Comparison of ENCODE assay signal across 16 cellular contexts in the genomic region with DNA sequence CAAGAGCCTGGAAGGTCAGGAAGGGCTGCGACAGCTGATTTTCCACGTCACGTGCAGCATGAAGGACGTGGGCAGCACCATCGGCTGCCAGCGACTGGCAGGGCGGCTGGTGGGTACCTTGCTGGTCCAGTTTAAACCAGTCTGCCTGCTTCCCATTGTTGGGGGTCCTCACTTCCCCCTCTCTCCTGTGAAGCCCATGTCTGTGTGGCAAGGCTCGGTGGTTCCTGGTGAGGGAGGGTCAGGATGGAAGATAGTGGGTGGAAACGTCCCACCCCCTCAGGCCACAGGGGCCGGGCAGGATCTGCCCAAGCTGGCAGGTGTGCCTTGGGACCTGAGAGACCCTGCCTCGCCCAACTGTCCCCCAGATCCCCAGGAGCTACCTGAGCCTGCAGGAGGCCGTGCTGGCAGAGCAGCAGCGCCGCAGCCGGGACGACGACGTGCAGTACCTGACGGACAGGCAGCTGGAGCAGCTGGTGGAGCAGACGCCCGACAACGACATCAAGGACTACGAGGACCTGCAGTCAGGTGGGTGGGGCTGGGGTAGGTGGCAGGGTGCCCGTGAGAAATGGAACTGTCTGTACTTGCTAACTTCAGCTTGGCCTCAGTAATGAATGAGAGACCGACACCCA.
DNase-seq lines count a peak whose midpoint lies in the region; ATAC-seq, FAIRE-seq and TF ChIP-seq lines count a peak whose summit lies in the region.
"Had no signal": no experiment of that assay in that cellular context is flagged by ENCODE, and none has a peak within 500 bp of the region (broad histone marks: within the 10 kb centered on the region; RNA-seq: fewer than 3 reads in every experiment).

No MANE protein-coding gene starts in this region.

- no peak for FAIRE-seq in bronchial epithelial cell (lab: Jason Lieb, UNC)
- FAIRE-seq: frontal cortex, TTC549 had no signal

- H2BK15ac ChIP-seq in neuronal stem cell (ENCODE audit: low read length) = peak overlapping the region; percentile 16
- no peak overlapping the region for H2BK15ac ChIP-seq in mesendoderm (replicated peaks; ENCODE audit: low read depth)

- H3K4me3 Mint-ChIP-seq in natural killer cell = no peak overlapping the region
- H3K4me3 Mint-ChIP-seq in natural killer cell treated with Interleukin-12 subunit alpha and Interleukin-12 subunit beta and Interleukin-15 and Interleukin-18, amount 100 ng/mL, for 72 hours = no peak overlapping the region
- H3K4me3 Mint-ChIP-seq: activated naive CD4-positive, alpha-beta T cell treated with anti-CD3 and anti-CD28 coated beads, Interleukin-2, amount 10 ng/mL, durations not matched to agents 7 days and 5 days had no signal

- H3K9me3 Mint-ChIP-seq in natural killer cell = no peaks in the 10 kb centered on the region
- no peaks in the 10 kb centered on the region for H3K9me3 Mint-ChIP-seq in natural killer cell treated with Interleukin-12 subunit alpha and Interleukin-12 subunit beta and Interleukin-15 and Interleukin-18, amount 100 ng/mL, for 72 hours
- H3K9me3 Mint-ChIP-seq: activated naive CD4-positive, alpha-beta T cell treated with anti-CD3 and anti-CD28 coated beads, Interleukin-2, amount 10 ng/mL, durations not matched to agents 7 days and 5 days had no signal

- H3K4me2 ChIP-seq in neuronal stem cell (ENCODE audit: insufficient read depth, low read length, poor library complexity, severe bottlenecking) (no peak overlapping the region), mesendoderm (ENCODE audit: low read length) (no peak overlapping the region)

- no CpG with 5 or more reads among the region's 25 CpGs for WGBS in neuronal stem cell (ENCODE audit: extremely low coverage in 2 of 2, insufficient read length in 2 of 2, insufficient replicate concordance in 1 of 2), 2 donors
- 91 to 92% methylated on average over 25 of the region's 25 CpGs for WGBS in aorta, 2 donors
- WGBS in mesendoderm (ENCODE audit: extremely low coverage, insufficient coverage, low lambda C conversion rate) = no CpG with 5 or more reads among the region's 25 CpGs

- H3K9me3 ChIP-seq in neuronal stem cell (replicated peaks in 1 of 2; ENCODE audit: control insufficient read depth in 2 of 2, insufficient read depth in 1 of 2, low read depth in 1 of 2, low read length in 2 of 2) (no peaks in the 10 kb centered on the region), aorta (ENCODE audit: control insufficient read depth, low read length) (no peaks in the 10 kb centered on the region)
- H3K9me3 ChIP-seq: mucosa of descending colon, psoas muscle, SJCRH30 had no signal

- in situ Hi-C loops in G401 (cut with HindIII; ENCODE audit: low sequenced_read_pairs) = no loop called here

- H3K27ac ChIP-seq in neuronal stem cell (replicated peaks; ENCODE audit: low read length) (no peak overlapping the region), aorta (ENCODE audit: low read depth in 1 of 2, low read length in 2 of 2) (no peak overlapping the region), mesendoderm (ENCODE audit: low read depth, low read length) (no peak overlapping the region)
- H3K27ac ChIP-seq: psoas muscle, SJCRH30 had no signal

- peak; percentile 6 for DNase-seq in natural killer cell
- DNase-seq in natural killer cell treated with Interleukin-12 subunit alpha and Interleukin-12 subunit beta and Interleukin-15 and Interleukin-18, amount 100 ng/mL, for 72 hours (ENCODE audit: low spot score) = no peak
- DNase-seq in bronchial epithelial cell (ENCODE audit: low read depth) = peak; percentile 43
- no peak for DNase-seq in neuronal stem cell (ENCODE audit: low spot score)
- DNase-seq in aorta = peak; percentile 27 to 60
- DNase-seq in nucleus accumbens (lab: John Stamatoyannopoulos, UW) = no peak
- no peak for DNase-seq in G401 (ENCODE audit: low spot score)
- DNase-seq in mesendoderm = no peak
- DNase-seq: activated naive CD4-positive, alpha-beta T cell treated with anti-CD3 and anti-CD28 coated beads, Interleukin-2, amount 10 ng/mL, durations not matched to agents 7 days and 5 days; NCI-H1092 treated with DMSO at 0.1 percent for 48 hours; NCI-H774; psoas muscle; SJCRH30 had no signal

- no peak overlapping the region for H4K91ac ChIP-seq in neuronal stem cell (ENCODE audit: low read depth, low read length, poor library complexity)

- H3K18ac ChIP-seq in neuronal stem cell (ENCODE audit: low read length) (peak overlapping the region; percentile 49), mesendoderm (ENCODE audit: low read length) (no peak overlapping the region)

- H3K36me3 ChIP-seq in bronchial epithelial cell (ENCODE audit: control insufficient read depth, insufficient read depth, low read length) (peaks cover 9% of the 10 kb centered on the region), neuronal stem cell (replicated peaks in 1 of 2; ENCODE audit: control insufficient read depth in 2 of 2, insufficient read depth in 2 of 2, low read length in 2 of 2) (no peaks in the 10 kb centered on the region), aorta (ENCODE audit: control insufficient read depth in 1 of 2, insufficient read depth in 2 of 2, low read length in 1 of 2) (peaks cover 0 to 2% of the 10 kb centered on the region in 2 donors), mesendoderm (ENCODE audit: control insufficient read depth, insufficient read depth, low read length) (no peaks in the 10 kb centered on the region)
- H3K36me3 ChIP-seq: SJCRH30 had no signal

- no peak overlapping the region for H2BK5ac ChIP-seq in neuronal stem cell (ENCODE audit: low read length)
- H2BK5ac ChIP-seq in mesendoderm (ENCODE audit: low read length) = no peak overlapping the region

- no peaks in the 10 kb centered on the region for H3K79me2 ChIP-seq in mesendoderm (ENCODE audit: control insufficient read depth, insufficient read depth, low read length)

- H3K4me3 ChIP-seq in bronchial epithelial cell (ENCODE audit: low read depth, low read length) (no peak overlapping the region), neuronal stem cell (ENCODE audit: low read length in 2 of 2) (no peak overlapping the region), aorta (ENCODE audit: low read length in 2 of 2) (no peak overlapping the region), mesendoderm (ENCODE audit: low read length) (no peak overlapping the region)
- H3K4me3 ChIP-seq: mucosa of descending colon, psoas muscle, SJCRH30 had no signal

- H3K9ac ChIP-seq in neuronal stem cell (ENCODE audit: low read depth, low read length, poor library complexity) (no peak overlapping the region), mesendoderm (ENCODE audit: low read length) (no peak overlapping the region)

- no peaks in the 10 kb centered on the region for H3K36me3 Mint-ChIP-seq in natural killer cell
- H3K36me3 Mint-ChIP-seq in natural killer cell treated with Interleukin-12 subunit alpha and Interleukin-12 subunit beta and Interleukin-15 and Interleukin-18, amount 100 ng/mL, for 72 hours = no peaks in the 10 kb centered on the region
- H3K36me3 Mint-ChIP-seq: activated naive CD4-positive, alpha-beta T cell treated with anti-CD3 and anti-CD28 coated beads, Interleukin-2, amount 10 ng/mL, durations not matched to agents 7 days and 5 days had no signal

- no peak overlapping the region for H4K8ac ChIP-seq in neuronal stem cell (ENCODE audit: low read depth, low read length)
- no peak overlapping the region for H4K8ac ChIP-seq in mesendoderm (ENCODE audit: low read depth, low read length)

- no peak overlapping the region for H2BK12ac ChIP-seq in neuronal stem cell (ENCODE audit: low read length)

- peak overlapping the region; percentile 60 for H2AK5ac ChIP-seq in neuronal stem cell (ENCODE audit: low read depth, low read length)
- H2AK5ac ChIP-seq in mesendoderm (ENCODE audit: low read length) = no peak overlapping the region

- no peak overlapping the region for H2AFZ ChIP-seq in neuronal stem cell (ENCODE audit: low read length)

- H3K27me3 Mint-ChIP-seq in natural killer cell (ENCODE audit: low read depth in 2 of 2) = peaks cover 2 to 15% of the 10 kb centered on the region in 2 donors
- H3K27me3 Mint-ChIP-seq in natural killer cell treated with Interleukin-12 subunit alpha and Interleukin-12 subunit beta and Interleukin-15 and Interleukin-18, amount 100 ng/mL, for 72 hours = peaks cover 12 to 13% of the 10 kb centered on the region in 2 donors

- no peak overlapping the region for H3K56ac ChIP-seq in mesendoderm (ENCODE audit: low read length)

- H4K5ac ChIP-seq in mesendoderm (ENCODE audit: low read length) = no peak overlapping the region

- H3K23ac ChIP-seq in neuronal stem cell (ENCODE audit: low read depth, low read length, poor library complexity) (peak overlapping the region; percentile 57), mesendoderm (ENCODE audit: low read length) (no peak overlapping the region)

- H3K79me1 ChIP-seq in neuronal stem cell (ENCODE audit: low read depth, low read length) (no peaks in the 10 kb centered on the region), mesendoderm (ENCODE audit: low read length) (no peaks in the 10 kb centered on the region)

- H3K4ac ChIP-seq in neuronal stem cell (ENCODE audit: low read length) = no peak overlapping the region
- no peak overlapping the region for H3K4ac ChIP-seq in mesendoderm (ENCODE audit: low read depth, low read length)

- H3K4me1 ChIP-seq in neuronal stem cell (ENCODE audit: control insufficient read depth in 2 of 2, insufficient read depth in 1 of 2, low read depth in 1 of 2, low read length in 2 of 2) = peaks cover 2 to 15% of the 10 kb centered on the region in 2 donors
- no peaks in the 10 kb centered on the region for H3K4me1 ChIP-seq in aorta (ENCODE audit: control insufficient read depth in 1 of 2, insufficient read depth in 2 of 2, low read length in 2 of 2)
- H3K4me1 ChIP-seq in mesendoderm (ENCODE audit: control insufficient read depth, low read depth, low read length) = no peaks in the 10 kb centered on the region
- H3K4me1 ChIP-seq: psoas muscle had no signal

- no peak overlapping the region for H3K27ac Mint-ChIP-seq in natural killer cell
- no peak overlapping the region for H3K27ac Mint-ChIP-seq in natural killer cell treated with Interleukin-12 subunit alpha and Interleukin-12 subunit beta and Interleukin-15 and Interleukin-18, amount 100 ng/mL, for 72 hours
- H3K27ac Mint-ChIP-seq: activated naive CD4-positive, alpha-beta T cell treated with anti-CD3 and anti-CD28 coated beads, Interleukin-2, amount 10 ng/mL, durations not matched to agents 7 days and 5 days had no signal

- intact Hi-C loops in natural killer cell (cut with micrococcal nuclease) (no loop called here), aorta (cut with DNase I) (no loop called here)

- ATAC-seq in natural killer cell = no peak
- ATAC-seq in natural killer cell treated with Interleukin-12 subunit alpha and Interleukin-12 subunit beta and Interleukin-15 and Interleukin-18, amount 100 ng/mL, for 72 hours = no peak
- ATAC-seq in aorta (ENCODE audit: low FRiP score) = no peak
- ATAC-seq: mucosa of descending colon had no signal

- no peak overlapping the region for H2BK120ac ChIP-seq in neuronal stem cell (ENCODE audit: low read depth, low read length)
- no peak overlapping the region for H2BK120ac ChIP-seq in mesendoderm (ENCODE audit: low read depth, low read length)

- TF ChIP-seq CTCF in natural killer cell (IDR thresholded peaks at IDR 0.05) (no peak), bronchial epithelial cell (IDR thresholded peaks at IDR 0.05; ENCODE audit: insufficient read depth, low read length, severe bottlenecking) (no peak)

- no peaks in the 10 kb centered on the region for H3K4me1 Mint-ChIP-seq in natural killer cell
- H3K4me1 Mint-ChIP-seq in natural killer cell treated with Interleukin-12 subunit alpha and Interleukin-12 subunit beta and Interleukin-15 and Interleukin-18, amount 100 ng/mL, for 72 hours (ENCODE audit: low read depth in 2 of 2) = no peaks in the 10 kb centered on the region
- H3K4me1 Mint-ChIP-seq: activated naive CD4-positive, alpha-beta T cell treated with anti-CD3 and anti-CD28 coated beads, Interleukin-2, amount 10 ng/mL, durations not matched to agents 7 days and 5 days had no signal

- H3K14ac ChIP-seq in neuronal stem cell (ENCODE audit: low read length) = peak overlapping the region; percentile 33

- H3K27me3 ChIP-seq in bronchial epithelial cell (ENCODE audit: control insufficient read depth, insufficient read depth, low read length) (no peaks in the 10 kb centered on the region), neuronal stem cell (ENCODE audit: control insufficient read depth in 3 of 3, insufficient read depth in 3 of 3, low read depth in 1 of 3, low read length in 3 of 3) (no peaks in the 10 kb centered on the region), aorta (ENCODE audit: control insufficient read depth in 1 of 2, insufficient read depth in 2 of 2, low read length in 1 of 2) (no peaks in the 10 kb centered on the region), mesendoderm (ENCODE audit: insufficient read depth, low read length, poor library complexity) (no peaks in the 10 kb centered on the region)
- H3K27me3 ChIP-seq: SJCRH30 had no signal

Comparison
In these comparisons a context has a peak if more than half of its experiments do, and no peak if none do; other contexts are left out.
1. DNase-seq: peak in natural killer cell (single experiment), bronchial epithelial cell (single experiment) and aorta (2 of 2); none in natural killer cell treated with Interleukin-12 subunit alpha and Interleukin-12 subunit beta and Interleukin-15 and Interleukin-18, amount 100 ng/mL, for 72 hours (single experiment), neuronal stem cell (single experiment), nucleus accumbens (0 of 56), G401 (single experiment) and mesendoderm (single experiment).